Comparison of ENCODE assay signal across 22 cellular contexts in the genomic region with DNA sequence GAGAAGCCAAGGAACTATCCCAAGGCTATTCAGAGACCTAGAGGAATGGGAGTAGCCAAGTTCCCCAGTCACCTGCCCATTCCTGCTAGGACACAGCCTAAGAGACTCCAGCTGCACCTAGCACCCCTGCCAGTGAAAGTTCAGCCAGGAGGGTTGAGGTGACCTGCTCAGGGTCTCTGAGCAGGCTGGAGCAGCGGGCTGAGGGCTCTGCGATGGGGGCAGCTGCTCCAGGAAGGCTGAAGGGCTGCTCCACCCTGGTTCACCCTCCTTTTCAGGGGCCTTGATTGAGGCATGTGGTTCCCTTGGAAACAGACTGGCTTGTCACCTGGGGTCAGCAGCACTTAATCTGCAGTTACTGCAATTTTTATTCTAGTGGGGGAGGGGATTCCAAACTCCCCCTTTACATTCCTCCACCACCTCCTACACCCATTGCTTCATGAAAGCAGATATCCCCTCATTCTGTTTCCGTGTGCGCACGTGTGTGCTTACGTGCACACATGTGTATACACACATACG.
"Had no signal": no experiment of that assay in that cellular context is flagged by ENCODE, and none has a peak within 500 bp of the region (broad histone marks: within the 10 kb centered on the region; RNA-seq: fewer than 3 reads in every experiment).

No MANE protein-coding gene starts in this region.

- H3K27ac Mint-ChIP-seq: activated naive CD4-positive, alpha-beta T cell treated with anti-CD3 and anti-CD28 coated beads for 36 hours; activated T-helper 2 cell treated with anti-CD3 and anti-CD28 coated beads, Interferon-gamma antibody, Interleukin-2, Interleukin-4, amounts not matched to agents 10 μg/mL and 5 μg/mL and 100 μg/mL, durations not matched to agents 14 hours and 24 hours and 36 hours; dendritic cell treated with granulocyte-macrophage colony-stimulating factor and Interleukin-4, amounts not matched to agents 40 ng/mL and 50 ng/mL, for 4 days; effector memory CD8-positive, alpha-beta T cell; naive thymus-derived CD4-positive, alpha-beta T cell; stimulated activated naive B cell treated with anti-CD40 and anti-IgM and Interleukin-4, amounts not matched to agents 10 μg/mL and 1 μg/mL and 100 μg/mL, for 72 hours; T-helper 1 cell treated with Interleukin-12 subunit alpha and Interleukin-12 subunit beta and Interleukin-4 antibody, amounts not matched to agents 30 μg/mL and 1 μg/mL, for 36 hours had no signal

- H3K4me3 ChIP-seq: ascending aorta, breast epithelium, left lung, right atrium auricular region, skin epidermis, tibial artery, uterus had no signal

- H3K4me3 Mint-ChIP-seq: activated naive CD4-positive, alpha-beta T cell treated with anti-CD3 and anti-CD28 coated beads for 36 hours; dendritic cell treated with granulocyte-macrophage colony-stimulating factor and Interleukin-4, amounts not matched to agents 40 ng/mL and 50 ng/mL, for 4 days; effector memory CD8-positive, alpha-beta T cell; naive thymus-derived CD4-positive, alpha-beta T cell; stimulated activated naive B cell treated with anti-CD40 and anti-IgM and Interleukin-4, amounts not matched to agents 10 μg/mL and 1 μg/mL and 100 μg/mL, for 72 hours; T-helper 1 cell treated with Interleukin-12 subunit alpha and Interleukin-12 subunit beta and Interleukin-4 antibody, amounts not matched to agents 30 μg/mL and 1 μg/mL, for 36 hours had no signal

- H3K27me3 ChIP-seq: ascending aorta, breast epithelium, right atrium auricular region, uterus had no signal

- H3K36me3 Mint-ChIP-seq: naive thymus-derived CD4-positive, alpha-beta T cell; stimulated activated naive B cell treated with anti-CD40 and anti-IgM and Interleukin-4, amounts not matched to agents 10 μg/mL and 1 μg/mL and 100 μg/mL, for 72 hours had no signal

- H3K9me3 ChIP-seq: breast epithelium, left lung, right atrium auricular region, uterus had no signal

- H3K9me3 Mint-ChIP-seq: activated naive CD4-positive, alpha-beta T cell treated with anti-CD3 and anti-CD28 coated beads for 36 hours; activated T-helper 2 cell treated with anti-CD3 and anti-CD28 coated beads, Interferon-gamma antibody, Interleukin-2, Interleukin-4, amounts not matched to agents 10 μg/mL and 5 μg/mL and 100 μg/mL, durations not matched to agents 14 hours and 24 hours and 36 hours; dendritic cell treated with granulocyte-macrophage colony-stimulating factor and Interleukin-4, amounts not matched to agents 40 ng/mL and 50 ng/mL, for 4 days; effector memory CD8-positive, alpha-beta T cell; stimulated activated naive B cell treated with anti-CD40 and anti-IgM and Interleukin-4, amounts not matched to agents 10 μg/mL and 1 μg/mL and 100 μg/mL, for 72 hours; T-helper 1 cell treated with Interleukin-12 subunit alpha and Interleukin-12 subunit beta and Interleukin-4 antibody, amounts not matched to agents 30 μg/mL and 1 μg/mL, for 36 hours had no signal

- H3K4me1 ChIP-seq: breast epithelium, foreskin keratinocyte, left lung, uterus had no signal

- H3K27ac ChIP-seq: ascending aorta, breast epithelium, foreskin keratinocyte, left lung, right atrium auricular region, skin epidermis, tibial artery, uterus, WERI-Rb-1 had no signal

- H3K36me3 ChIP-seq: ascending aorta, breast epithelium, left lung, right atrium auricular region, tibial artery, uterus, WERI-Rb-1 had no signal

- DNase-seq: activated CD4-positive, alpha-beta T cell treated with anti-CD3 and anti-CD28 coated beads for 4 hours; activated naive CD4-positive, alpha-beta T cell treated with anti-CD3 and anti-CD28 coated beads for 36 hours; activated T-cell treated with anti-CD3 and anti-CD28 coated beads, Interleukin-2, amount 50 U/mL, for 1 hour; effector memory CD8-positive, alpha-beta T cell; foreskin keratinocyte; left lung; mammary epithelial cell; naive thymus-derived CD4-positive, alpha-beta T cell; occipital lobe; stimulated activated CD4-positive, alpha-beta T cell treated with anti-CD3 and anti-CD28 coated beads, Interleukin-15, amount 100 ng/mL, for 24 hours; stimulated activated CD4-positive, alpha-beta T cell treated with anti-CD3 and anti-CD28 coated beads, Interleukin-4, amount 100 ng/mL, for 1 hour; stimulated activated naive B cell treated with anti-CD40 and anti-IgM and Interleukin-4, amounts not matched to agents 10 μg/mL and 1 μg/mL and 100 μg/mL, for 72 hours; tibial artery; uterus; WERI-Rb-1 had no signal

- H3K4me1 Mint-ChIP-seq: stimulated activated naive B cell treated with anti-CD40 and anti-IgM and Interleukin-4, amounts not matched to agents 10 μg/mL and 1 μg/mL and 100 μg/mL, for 72 hours had no signal

- ATAC-seq: effector memory CD8-positive, alpha-beta T cell; foreskin keratinocyte; left lung; naive thymus-derived CD4-positive, alpha-beta T cell; stimulated activated naive B cell treated with anti-CD40 and anti-IgM and Interleukin-4, amounts not matched to agents 10 μg/mL and 1 μg/mL and 100 μg/mL, for 72 hours had no signal
